ENCODE assay signal across 27 cellular contexts in genomic region chr11:68196219-68196618, GRCh38.
"Had no signal": no experiment of that assay in that cellular context is flagged by ENCODE, and none has a peak within 500 bp of the region (broad histone marks: within the 10 kb centered on the region; RNA-seq: fewer than 3 reads in every experiment).

No MANE protein-coding gene starts in this region.

- ATAC-seq: heart right ventricle; left cardiac atrium; left ventricle myocardium superior; lower lobe of right lung; pancreas; sciatic nerve; stimulated activated naive CD8-positive, alpha-beta T cell treated with anti-CD3 and anti-CD28 coated beads, Interleukin-15, amount 100 ng/mL, for 72 hours; upper lobe of right lung had no signal

- H3K27ac Mint-ChIP-seq: stimulated activated naive CD8-positive, alpha-beta T cell treated with anti-CD3 and anti-CD28 coated beads, Interleukin-15, amount 100 ng/mL, for 72 hours had no signal

- H3K9me3 Mint-ChIP-seq: stimulated activated naive CD8-positive, alpha-beta T cell treated with anti-CD3 and anti-CD28 coated beads, Interleukin-15, amount 100 ng/mL, for 72 hours had no signal

- H3K9me3 ChIP-seq: esophagus squamous epithelium, heart right ventricle, lower lobe of right lung, pancreas, right atrium auricular region, suprapubic skin, transverse colon, upper lobe of right lung, vagina had no signal

- H3K4me3 Mint-ChIP-seq: stimulated activated naive CD8-positive, alpha-beta T cell treated with anti-CD3 and anti-CD28 coated beads, Interleukin-15, amount 100 ng/mL, for 72 hours had no signal

- H3K27ac ChIP-seq: coronary artery, esophagus squamous epithelium, heart right ventricle, lower lobe of right lung, pancreas, right atrium auricular region, suprapubic skin, upper lobe of right lung, vagina had no signal

- H3K27me3 ChIP-seq: esophagus squamous epithelium, heart right ventricle, pancreas, right atrium auricular region, suprapubic skin, transverse colon, upper lobe of right lung, vagina had no signal

- H3K4me3 ChIP-seq: coronary artery, esophagus squamous epithelium, heart right ventricle, lower lobe of right lung, pancreas, right atrium auricular region, smooth muscle cell, suprapubic skin, transverse colon, upper lobe of right lung, vagina had no signal

- H3K36me3 ChIP-seq: esophagus squamous epithelium, heart right ventricle, lower lobe of right lung, pancreas, right atrium auricular region, suprapubic skin, transverse colon, upper lobe of right lung, vagina had no signal

- DNase-seq: dermis blood vessel endothelial cell; effector memory CD4-positive, alpha-beta T cell; erythroblast; esophagus squamous epithelium; foreskin melanocyte; glutamatergic neuron; heart right ventricle; hippocampal formation; left cardiac atrium; left ventricle myocardium superior; lower lobe of right lung; occipital lobe; pancreas; stimulated activated CD4-positive, alpha-beta T cell treated with anti-CD3 and anti-CD28 coated beads, Interleukin-12 subunit alpha, Interleukin-12 subunit beta, amount 100 ng/mL, for 4 hours; stimulated activated CD4-positive, alpha-beta T cell treated with anti-CD3 and anti-CD28 coated beads, Interleukin-1b, Interleukin-23, amount 100 ng/mL, for 48 hours; stimulated activated CD4-positive, alpha-beta T cell treated with anti-CD3 and anti-CD28 coated beads, Interleukin-4, amount 100 ng/mL, for 1 hour; stimulated activated CD8-positive, alpha-beta memory T cell treated with anti-CD3 and anti-CD28 coated beads, Interleukin-4, amount 100 ng/mL, for 48 hours; stimulated activated naive CD4-positive, alpha-beta T cell; stimulated activated naive CD8-positive, alpha-beta T cell treated with anti-CD3 and anti-CD28 coated beads, Interleukin-15, amount 100 ng/mL, for 72 hours; transverse colon; upper lobe of right lung had no signal

- H3K27me3 Mint-ChIP-seq: stimulated activated naive CD8-positive, alpha-beta T cell treated with anti-CD3 and anti-CD28 coated beads, Interleukin-15, amount 100 ng/mL, for 72 hours had no signal
